8 cellular contexts compared by ENCODE assay signal in genomic region chr2:9950521-9951271, GRCh38. TPM values are rescaled to one million over a fixed set of nuclear protein-coding genes. Genes with fewer than 3 reads are reported as not detected.
DNase-seq lines count a peak whose midpoint lies in the region; ATAC-seq, FAIRE-seq and TF ChIP-seq lines count a peak whose summit lies in the region.

No MANE protein-coding gene starts in this region.

- peak overlapping the region; percentile 32 to 82 (median 73); a peak in 21 of 22 replicates for H3K9ac ChIP-seq in BLaER1 treated with 17β-estradiol and CSF1 and Interleukin-3, amounts not matched to agents 10 nM and 100 nM

- H3K4me2 ChIP-seq in BLaER1 treated with 17β-estradiol and CSF1 and Interleukin-3, amounts not matched to agents 10 nM and 100 nM, result peak overlapping the region; percentile 82 to 98 (median 93)

- intact Hi-C loops in breast epithelium (cut with DNase I; ENCODE audit: low total_unique reads) (loop anchor here (10.0 kb wide), 1 partner anchor 136 kb away; no protein-coding TSS in a partner anchor), right lobe of liver (cut with DNase I) (no loop called here)

- H4K20me1 ChIP-seq in BLaER1 treated with 17β-estradiol and CSF1 and Interleukin-3, amounts not matched to agents 10 nM and 100 nM, result peaks cover 0 to 4% (median 0%) of the 10 kb centered on the region in 11 experiments; a peak in 1 of 22 replicates

- no peaks in the 10 kb centered on the region for H3K9me3 ChIP-seq in BLaER1 treated with 17β-estradiol and CSF1 and Interleukin-3, amounts not matched to agents 10 nM and 100 nM (replicated peaks in 1 of 11)
- no peaks in the 10 kb centered on the region for H3K9me3 ChIP-seq in breast epithelium
- H3K9me3 ChIP-seq in right lobe of liver, result no peaks in the 10 kb centered on the region

- ATAC-seq in GM18858 (IDR thresholded peaks at IDR 0.05; ENCODE audit: unreplicated experiment), result peak; percentile 21
- peak; percentile 39 for ATAC-seq in HG03095 (IDR thresholded peaks at IDR 0.05; ENCODE audit: unreplicated experiment)
- peak; percentile 46 for ATAC-seq in SK-N-SH treated with all-trans-retinoic acid at 6 μM for 48 hours
- peak; percentile 27 to 37 (median 32) for ATAC-seq in right lobe of liver

- peak overlapping the region; percentile 65 to 82 (median 74) for H3K4me3 ChIP-seq in BLaER1 treated with 17β-estradiol and CSF1 and Interleukin-3, amounts not matched to agents 10 nM and 100 nM
- H3K4me3 ChIP-seq in breast epithelium, result peak overlapping the region; percentile 68 to 93 (median 75)
- H3K4me3 ChIP-seq in right lobe of liver, result peak overlapping the region; percentile 59 to 80 (median 61)

- DNase-seq in breast epithelium (ENCODE audit: low spot score in 2 of 2) (no peak), right lobe of liver (peak; percentile 64 to 73 (median 65)), H54 (ENCODE audit: insufficient read length, low spot score) (no peak)
- peak; percentile 56 for DNase-seq in stimulated activated CD8-positive, alpha-beta memory T cell treated with anti-CD3 and anti-CD28 coated beads, Interleukin-4, amount 100 ng/mL, for 48 hours

- TF ChIP-seq POLR2A in breast epithelium (IDR thresholded peaks at IDR 0.05) (no peak), right lobe of liver (IDR thresholded peaks at IDR 0.05) (no peak), H54 (IDR thresholded peaks at IDR 0.05; ENCODE audit: low read depth, low read length) (no peak)

- H3K27ac ChIP-seq in BLaER1 treated with 17β-estradiol and CSF1 and Interleukin-3, amounts not matched to agents 10 nM and 100 nM, result peak overlapping the region in 7 of 11 experiments; percentile 11 to 57 (median 37); a peak in 10 of 22 replicates
- H3K27ac ChIP-seq in breast epithelium (peak overlapping the region; percentile 93 to 94), right lobe of liver (peak overlapping the region; percentile 60 to 64 (median 60))

- H3K36me3 ChIP-seq in BLaER1 treated with 17β-estradiol and CSF1 and Interleukin-3, amounts not matched to agents 10 nM and 100 nM, result no peaks in the 10 kb centered on the region
- no peaks in the 10 kb centered on the region for H3K36me3 ChIP-seq in breast epithelium
- no peaks in the 10 kb centered on the region for H3K36me3 ChIP-seq in right lobe of liver

- 12% methylated on average over 37 of the region's 76 CpGs for WGBS in right lobe of liver (ENCODE audit: insufficient coverage, low coverage, low lambda C conversion rate, missing lambda C conversion rate)

- peaks cover 5 to 14% (median 10%) of the 10 kb centered on the region in 10 experiments; a peak in 12 of 20 replicates for H3K4me1 ChIP-seq in BLaER1 treated with 17β-estradiol and CSF1 and Interleukin-3, amounts not matched to agents 10 nM and 100 nM
- H3K4me1 ChIP-seq in breast epithelium (peaks cover 0 to 3% of the 10 kb centered on the region in 2 donors), right lobe of liver (peaks cover 0 to 12% (median 3%) of the 10 kb centered on the region in 4 donors)

- TF ChIP-seq CTCF in breast epithelium (IDR thresholded peaks at IDR 0.05) (no peak), right lobe of liver (IDR thresholded peaks at IDR 0.05) (peak in 2 of 4 donors; percentile 13 to 19)

- no peak for FAIRE-seq in H54 (lab: Jason Lieb, UNC)

- H3K27me3 ChIP-seq in BLaER1 treated with 17β-estradiol and CSF1 and Interleukin-3, amounts not matched to agents 10 nM and 100 nM, result peaks cover 33 to 52% (median 47%) of the 10 kb centered on the region in 11 experiments
- H3K27me3 ChIP-seq in breast epithelium, result no peaks in the 10 kb centered on the region
- no peaks in the 10 kb centered on the region for H3K27me3 ChIP-seq in right lobe of liver

TF ChIP-seq in SK-N-SH treated with all-trans-retinoic acid at 6 μM for 48 hours, 23 proteins besides CTCF, POLR2A, EP300 and RAD21:
- 0 out of 2 replicates have a peak, but pooled peaks have one; percentile 49 for TF ChIP-seq ARNTL (CRISPR knock-in tag; IDR thresholded peaks at IDR 0.05; ENCODE audit: borderline replicate concordance, low read depth)
- TF ChIP-seq OSR1 (CRISPR knock-in tag; IDR thresholded peaks at IDR 0.05), result no peak
- TF ChIP-seq TCF4 (CRISPR knock-in tag; IDR thresholded peaks at IDR 0.05; ENCODE audit: borderline replicate concordance), result no peak
- TF ChIP-seq ZC3H10 (CRISPR knock-in tag; IDR thresholded peaks at IDR 0.05), result no peak
- no peak for TF ChIP-seq ZNF565 (CRISPR knock-in tag; conservative IDR thresholded peaks at IDR 0.05; ENCODE audit: low read depth)
- TF ChIP-seq TSHZ2 (CRISPR knock-in tag; IDR thresholded peaks at IDR 0.05), result no peak

RNA-seq across cellular contexts. Expression of gene GRHL1, which starts 0.8 kb away (rescaled TPM):
- total RNA-seq in breast epithelium, result 10 to 100 TPM in 2 of 3 donors, 1 to 10 TPM in 1; 2.1 to 86.3 (median 40.0) TPM
- 10 to 100 TPM in 1 of 6 experiments, 1 to 10 TPM in 5; 3.5 to 11.2 (median 6.2) TPM for total RNA-seq in right lobe of liver

Comparison
In these comparisons a context has a peak if more than half of its experiments do, and no peak if none do; other contexts are left out.
1. H3K27ac ChIP-seq: peak in every context shown above with its lines; median percentile 94 in breast epithelium; 60 in right lobe of liver; 37 in BLaER1 treated with 17β-estradiol and CSF1 and Interleukin-3, amounts not matched to agents 10 nM and 100 nM.
2. DNase-seq: peak in right lobe of liver (3 of 3) and stimulated activated CD8-positive, alpha-beta memory T cell treated with anti-CD3 and anti-CD28 coated beads, Interleukin-4, amount 100 ng/mL, for 48 hours (single experiment); none in breast epithelium (0 of 2) and H54 (single experiment).
3. Peak in every context shown above with its lines, with median percentiles within 50 percentile points of each other: H3K4me3 ChIP-seq and ATAC-seq.